18 cellular contexts compared by ENCODE assay signal in genomic region chr1:151919246-151919645, GRCh38.
"Had no signal": no experiment of that assay in that cellular context is flagged by ENCODE, and none has a peak within 500 bp of the region (broad histone marks: within the 10 kb centered on the region; RNA-seq: fewer than 3 reads in every experiment).

No MANE protein-coding gene starts in this region.

- H3K27ac ChIP-seq: ascending aorta, gastrocnemius medialis, left ventricle myocardium inferior, tibial artery, VCaP had no signal

- H3K36me3 ChIP-seq: ascending aorta, gastrocnemius medialis, left ventricle myocardium inferior, tibial artery had no signal

- H3K9me3 ChIP-seq: ascending aorta, gastrocnemius medialis, left ventricle myocardium inferior, tibial artery had no signal

- H3K4me1 ChIP-seq: tibial artery had no signal

- H3K27me3 Mint-ChIP-seq: activated naive CD4-positive, alpha-beta T cell treated with anti-CD3 and anti-CD28 coated beads, Interleukin-2, amount 50 U/mL, for 24 hours had no signal

- DNase-seq: activated CD4-positive, alpha-beta T cell treated with anti-CD3 and anti-CD28 coated beads for 1 hour; activated CD8-positive, alpha-beta memory T cell treated with anti-CD3 and anti-CD28 coated beads for 24 hours; activated CD8-positive, alpha-beta memory T cell treated with anti-CD3 and anti-CD28 coated beads, Interleukin-2, amount 50 U/mL, for 48 hours; activated gamma-delta T cell; activated T-cell treated with anti-CD3 and anti-CD28 coated beads, Interleukin-2, amount 50 U/mL, for 48 hours; effector CD8-positive, alpha-beta T cell; gastrocnemius medialis; head of caudate nucleus; left ventricle myocardium inferior; stimulated activated CD8-positive, alpha-beta memory T cell treated with anti-CD3 and anti-CD28 coated beads, Interleukin-4, amount 100 ng/mL, for 48 hours; stimulated activated naive CD8-positive, alpha-beta T cell treated with anti-CD3 and anti-CD28 coated beads, Interleukin-15, Interleukin-2, amounts not matched to agents 100 U/mL and 50 U/mL, for 24 hours; substantia nigra; tibial artery had no signal

- H3K27ac Mint-ChIP-seq: activated naive CD4-positive, alpha-beta T cell treated with anti-CD3 and anti-CD28 coated beads, Interleukin-2, amount 50 U/mL, for 24 hours; progenitor cell of endocrine pancreas had no signal

- H3K4me3 Mint-ChIP-seq: activated naive CD4-positive, alpha-beta T cell treated with anti-CD3 and anti-CD28 coated beads, Interleukin-2, amount 50 U/mL, for 24 hours had no signal

- H3K36me3 Mint-ChIP-seq: activated naive CD4-positive, alpha-beta T cell treated with anti-CD3 and anti-CD28 coated beads, Interleukin-2, amount 50 U/mL, for 24 hours had no signal

- H3K4me3 ChIP-seq: ascending aorta, gastrocnemius medialis, left ventricle myocardium inferior, tibial artery had no signal

- H3K27me3 ChIP-seq: ascending aorta, gastrocnemius medialis, tibial artery had no signal

- H3K9me3 Mint-ChIP-seq: activated naive CD4-positive, alpha-beta T cell treated with anti-CD3 and anti-CD28 coated beads, Interleukin-2, amount 50 U/mL, for 24 hours had no signal

- ATAC-seq: esophagus mucosa; gastrocnemius medialis; stimulated activated naive CD8-positive, alpha-beta T cell treated with anti-CD3 and anti-CD28 coated beads, Interleukin-15, Interleukin-2, amounts not matched to agents 100 U/mL and 50 U/mL, for 24 hours had no signal
